Comparison of ENCODE assay signal across 1 cellular context in the genomic region with DNA sequence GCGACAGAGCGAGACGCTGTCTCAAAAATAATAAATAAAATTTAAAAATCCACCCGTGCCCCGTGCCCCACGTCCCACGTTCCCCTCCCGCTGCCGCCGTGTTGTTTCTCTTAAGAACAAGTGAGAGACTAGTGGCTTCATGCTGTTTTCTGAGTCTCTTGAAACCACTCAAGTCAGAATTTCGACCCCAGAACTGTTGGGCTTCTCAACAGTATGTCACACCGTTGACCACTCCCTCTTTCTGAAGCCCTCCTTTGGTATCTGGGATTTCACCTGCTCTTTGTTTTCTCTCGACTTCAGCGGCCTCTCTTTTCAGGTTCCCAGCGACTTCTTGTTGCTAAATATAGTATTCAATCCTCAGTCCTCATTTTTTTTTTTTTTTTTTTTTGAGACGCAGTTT.
TF ChIP-seq lines count a peak whose summit lies in the region.

No MANE protein-coding gene starts in this region.

TF ChIP-seq in GM12878, 131 proteins besides CTCF, POLR2A, EP300 and RAD21:
- TF ChIP-seq BMI1 (IDR thresholded peaks at IDR 0.05; ENCODE audit: borderline replicate concordance) = no peak
- TF ChIP-seq SPI1 (IDR thresholded peaks at IDR 0.05; ENCODE audit: borderline replicate concordance, insufficient read depth, low read depth, low read length) = no peak
- no peak for TF ChIP-seq TARDBP (IDR thresholded peaks at IDR 0.05; ENCODE audit: borderline replicate concordance)
- TF ChIP-seq STAT1 (conservative IDR thresholded peaks at IDR 0.05) = no peak
- TF ChIP-seq JUND (IDR thresholded peaks at IDR 0.05; ENCODE audit: low read depth, low read length) = no peak
- no peak for TF ChIP-seq NR2C1 (IDR thresholded peaks at IDR 0.05)
- TF ChIP-seq HCFC1 (IDR thresholded peaks at IDR 0.05; ENCODE audit: low read length) = no peak
- TF ChIP-seq NR2F1 (conservative IDR thresholded peaks at IDR 0.05) = no peak
- TF ChIP-seq ASH2L (IDR thresholded peaks at IDR 0.05; ENCODE audit: borderline replicate concordance, low read depth) = no peak
- TF ChIP-seq, protein P1, sequence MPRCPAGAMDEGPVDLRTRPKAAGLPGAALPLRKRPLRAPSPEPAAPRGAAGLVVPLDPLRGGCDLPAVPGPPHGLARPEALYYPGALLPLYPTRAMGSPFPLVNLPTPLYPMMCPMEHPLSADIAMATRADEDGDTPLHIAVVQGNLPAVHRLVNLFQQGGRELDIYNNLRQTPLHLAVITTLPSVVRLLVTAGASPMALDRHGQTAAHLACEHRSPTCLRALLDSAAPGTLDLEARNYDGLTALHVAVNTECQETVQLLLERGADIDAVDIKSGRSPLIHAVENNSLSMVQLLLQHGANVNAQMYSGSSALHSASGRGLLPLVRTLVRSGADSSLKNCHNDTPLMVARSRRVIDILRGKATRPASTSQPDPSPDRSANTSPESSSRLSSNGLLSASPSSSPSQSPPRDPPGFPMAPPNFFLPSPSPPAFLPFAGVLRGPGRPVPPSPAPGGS (IDR thresholded peaks at IDR 0.05; ENCODE audit: borderline replicate concordance, insufficient read depth, low read depth, low read length, poor library complexity, severe bottlenecking) = no peak
- TF ChIP-seq, protein P2, sequence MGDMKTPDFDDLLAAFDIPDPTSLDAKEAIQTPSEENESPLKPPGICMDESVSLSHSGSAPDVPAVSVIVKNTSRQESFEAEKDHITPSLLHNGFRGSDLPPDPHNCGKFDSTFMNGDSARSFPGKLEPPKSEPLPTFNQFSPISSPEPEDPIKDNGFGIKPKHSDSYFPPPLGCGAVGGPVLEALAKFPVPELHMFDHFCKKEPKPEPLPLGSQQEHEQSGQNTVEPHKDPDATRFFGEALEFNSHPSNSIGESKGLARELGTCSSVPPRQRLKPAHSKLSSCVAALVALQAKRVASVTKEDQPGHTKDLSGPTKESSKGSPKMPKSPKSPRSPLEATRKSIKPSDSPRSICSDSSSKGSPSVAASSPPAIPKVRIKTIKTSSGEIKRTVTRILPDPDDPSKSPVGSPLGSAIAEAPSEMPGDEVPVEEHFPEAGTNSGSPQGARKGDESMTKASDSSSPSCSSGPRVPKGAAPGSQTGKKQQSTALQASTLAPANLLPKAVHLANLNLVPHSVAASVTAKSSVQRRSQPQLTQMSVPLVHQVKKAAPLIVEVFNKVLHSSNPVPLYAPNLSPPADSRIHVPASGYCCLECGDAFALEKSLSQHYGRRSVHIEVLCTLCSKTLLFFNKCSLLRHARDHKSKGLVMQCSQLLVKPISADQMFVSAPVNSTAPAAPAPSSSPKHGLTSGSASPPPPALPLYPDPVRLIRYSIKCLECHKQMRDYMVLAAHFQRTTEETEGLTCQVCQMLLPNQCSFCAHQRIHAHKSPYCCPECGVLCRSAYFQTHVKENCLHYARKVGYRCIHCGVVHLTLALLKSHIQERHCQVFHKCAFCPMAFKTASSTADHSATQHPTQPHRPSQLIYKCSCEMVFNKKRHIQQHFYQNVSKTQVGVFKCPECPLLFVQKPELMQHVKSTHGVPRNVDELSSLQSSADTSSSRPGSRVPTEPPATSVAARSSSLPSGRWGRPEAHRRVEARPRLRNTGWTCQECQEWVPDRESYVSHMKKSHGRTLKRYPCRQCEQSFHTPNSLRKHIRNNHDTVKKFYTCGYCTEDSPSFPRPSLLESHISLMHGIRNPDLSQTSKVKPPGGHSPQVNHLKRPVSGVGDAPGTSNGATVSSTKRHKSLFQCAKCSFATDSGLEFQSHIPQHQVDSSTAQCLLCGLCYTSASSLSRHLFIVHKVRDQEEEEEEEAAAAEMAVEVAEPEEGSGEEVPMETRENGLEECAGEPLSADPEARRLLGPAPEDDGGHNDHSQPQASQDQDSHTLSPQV (IDR thresholded peaks at IDR 0.05) = no peak
- no peak for TF ChIP-seq ESRRA (IDR thresholded peaks at IDR 0.05; ENCODE audit: low read length)
- no peak for TF ChIP-seq SMAD1 (IDR thresholded peaks at IDR 0.05; ENCODE audit: low read depth, partially characterized antibody)
- no peak for TF ChIP-seq FOS (IDR thresholded peaks at IDR 0.05; ENCODE audit: borderline replicate concordance, extremely low read depth, insufficient read length)
